In the genomic region with DNA sequence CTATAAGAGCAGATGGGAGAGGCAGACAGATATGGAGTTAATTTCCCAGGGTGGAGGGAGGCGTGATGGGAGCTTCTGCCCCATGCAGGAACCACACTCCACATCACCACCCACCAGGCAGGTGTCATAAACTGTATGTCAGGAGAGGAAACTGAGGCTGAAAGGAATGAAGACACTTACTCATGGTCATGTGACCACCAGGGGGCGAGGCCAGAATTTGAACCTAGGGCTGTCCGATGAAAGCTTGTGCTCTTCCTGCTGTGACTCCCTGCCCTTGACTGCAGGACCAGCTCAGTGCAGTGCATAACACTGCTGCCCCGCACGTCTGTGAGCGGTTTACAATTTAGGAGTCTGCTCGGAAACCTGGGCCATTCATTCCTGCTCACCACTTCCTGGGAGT, we compare ENCODE assay signal across 11 cellular contexts. TPM values are rescaled to one million over a fixed set of nuclear protein-coding genes. Genes with fewer than 3 reads are reported as not detected.
DNase-seq lines count a peak whose midpoint lies in the region; ATAC-seq and TF ChIP-seq lines count a peak whose summit lies in the region.
"Had no signal": no experiment of that assay in that cellular context is flagged by ENCODE, and none has a peak within 500 bp of the region (broad histone marks: within the 10 kb centered on the region; RNA-seq: fewer than 3 reads in every experiment).

No MANE protein-coding gene starts in this region.

- peaks cover under 1% of the 10 kb centered on the region for H3K4me1 Mint-ChIP-seq in activated T-helper 17 cell treated with anti-CD3 and anti-CD28 coated beads, Interleukin-2, amount 50 U/mL, for 72 hours
- no peaks in the 10 kb centered on the region for H3K4me1 Mint-ChIP-seq in neural crest cell

- H3K27me3 Mint-ChIP-seq in activated T-helper 17 cell treated with anti-CD3 and anti-CD28 coated beads, Interleukin-2, amount 50 U/mL, for 72 hours = no peaks in the 10 kb centered on the region
- no peaks in the 10 kb centered on the region for H3K27me3 Mint-ChIP-seq in neural crest cell (ENCODE audit: low read depth)

- H3K4me2 ChIP-seq in PC-3 (ENCODE audit: low read length) = no peak overlapping the region

- no peaks in the 10 kb centered on the region for H4K20me1 ChIP-seq in PC-3 (ENCODE audit: low read length)

- no peaks in the 10 kb centered on the region for H3K4me1 ChIP-seq in PC-3 (ENCODE audit: insufficient read depth, low read length)
- H3K4me1 ChIP-seq: right atrium auricular region had no signal

- H2AFZ ChIP-seq in PC-3 (ENCODE audit: low read length) = no peak overlapping the region

- H3K79me2 ChIP-seq in PC-3 (ENCODE audit: low read length) = no peaks in the 10 kb centered on the region

- intact Hi-C loops in PC-3 (cut with micrococcal nuclease) = no loop called here

- TF ChIP-seq CTCF in GM12872 (IDR thresholded peaks at IDR 0.05; ENCODE audit: insufficient read depth, low read depth, low read length) (peak; percentile 47; the same call in 2 of the 3 replicates), PC-3 (conservative IDR thresholded peaks at IDR 0.05; ENCODE audit: low read depth, low read length) (peak; percentile 54), neural crest cell (conservative IDR thresholded peaks at IDR 0.05) (peak; percentile 31)

- no peak overlapping the region for H3K4me3 Mint-ChIP-seq in activated T-helper 17 cell treated with anti-CD3 and anti-CD28 coated beads, Interleukin-2, amount 50 U/mL, for 72 hours
- no peak overlapping the region for H3K4me3 Mint-ChIP-seq in neural crest cell

- no peaks in the 10 kb centered on the region for H3K9me3 ChIP-seq in PC-3 (ENCODE audit: low read length)
- H3K9me3 ChIP-seq: right atrium auricular region had no signal

- POLR2A ChIA-PET in PC-3 (lab: Charles Lee; ENCODE audit: unreplicated experiment) = no interaction called here

- CTCF ChIA-PET in PC-3 (lab: Charles Lee) = interaction anchor here (1.0 kb wide), 1 partner anchor 61 kb away, joined by 4 read pairs; no protein-coding TSS in a partner anchor

- peaks cover 98% of the 10 kb centered on the region for H3K36me3 Mint-ChIP-seq in activated T-helper 17 cell treated with anti-CD3 and anti-CD28 coated beads, Interleukin-2, amount 50 U/mL, for 72 hours (ENCODE audit: low read depth)
- peaks cover under 1% of the 10 kb centered on the region for H3K36me3 Mint-ChIP-seq in neural crest cell (ENCODE audit: low read depth)

- no peaks in the 10 kb centered on the region for H3F3A ChIP-seq in PC-3 (ENCODE audit: low read length, unreplicated experiment)

- H3K27ac Mint-ChIP-seq in activated T-helper 17 cell treated with anti-CD3 and anti-CD28 coated beads, Interleukin-2, amount 50 U/mL, for 72 hours = peak overlapping the region; percentile 61
- no peak overlapping the region for H3K27ac Mint-ChIP-seq in neural crest cell (ENCODE audit: unreplicated experiment)

- no peak overlapping the region for H3K9ac ChIP-seq in PC-3 (ENCODE audit: low read length)

- no TSS peak for BruUV-seq in PC-3 (replicated peaks; lab: Mats Ljungman, UMichigan)

- no peak overlapping the region for H3K4me3 ChIP-seq in PC-3 (ENCODE audit: low read length)
- H3K4me3 ChIP-seq: right atrium auricular region had no signal

- DNase-seq in PC-3 = no peak
- DNase-seq in neural crest cell (ENCODE audit: low read depth, low spot score) = no peak
- DNase-seq in NCI-H226 = no peak
- no peak for DNase-seq in NCI-H1694 (lab: John Stamatoyannopoulos, UW)
- DNase-seq in MV-4-11 (lab: John Stamatoyannopoulos, UW) = no peak
- DNase-seq: dermis blood vessel endothelial cell, head of caudate nucleus, NCI-H1436 had no signal

- peaks cover 37% of the 10 kb centered on the region for H3K36me3 ChIP-seq in PC-3 (ENCODE audit: low read depth, low read length)
- H3K36me3 ChIP-seq: right atrium auricular region had no signal

- no peaks in the 10 kb centered on the region for H3K27me3 ChIP-seq in PC-3 (ENCODE audit: low read length)
- H3K27me3 ChIP-seq: right atrium auricular region had no signal

- no peak overlapping the region for H3K27ac ChIP-seq in PC-3 (ENCODE audit: low read length)
- H3K27ac ChIP-seq: right atrium auricular region had no signal

- no peaks in the 10 kb centered on the region for H3K9me2 ChIP-seq in PC-3 (replicated peaks; ENCODE audit: low read length)

- H3K9me3 Mint-ChIP-seq in activated T-helper 17 cell treated with anti-CD3 and anti-CD28 coated beads, Interleukin-2, amount 50 U/mL, for 72 hours = no peaks in the 10 kb centered on the region
- no peaks in the 10 kb centered on the region for H3K9me3 Mint-ChIP-seq in neural crest cell

- no peak for ATAC-seq in PC-3
- ATAC-seq in activated T-helper 17 cell treated with anti-CD3 and anti-CD28 coated beads, Interleukin-2, amount 50 U/mL, for 72 hours (replicated peaks) = peak; percentile 23

RNA-seq across cellular contexts. Expression of gene NUP210, which starts 28.8 kb away (rescaled TPM):
- total RNA-seq in PC-3 (2014; rRNA removed) = 64.0 and 75.3 TPM in 2 replicates
- total RNA-seq in activated T-helper 17 cell treated with anti-CD3 and anti-CD28 coated beads, Interleukin-2, amount 50 U/mL, for 72 hours = 100 to 1,000 TPM in 1 of 2 donors, 10 to 100 TPM in 1; 86.9 to 146 TPM
- total RNA-seq in neural crest cell = 59.4 and 59.5 TPM in 2 replicates
